ENCODE assay signal across 17 cellular contexts in genomic region chr5:69187342-69187741, GRCh38. TPM values are rescaled to one million over a fixed set of nuclear protein-coding genes. Genes with fewer than 3 reads are reported as not detected.
DNase-seq lines count a peak whose midpoint lies in the region; ATAC-seq and TF ChIP-seq lines count a peak whose summit lies in the region.
"Had no signal": no experiment of that assay in that cellular context is flagged by ENCODE, and none has a peak within 500 bp of the region (broad histone marks: within the 10 kb centered on the region; RNA-seq: fewer than 3 reads in every experiment).

No MANE protein-coding gene starts in this region.

- H3K4me3 ChIP-seq in GM23338 = no peak overlapping the region
- no peak overlapping the region for H3K4me3 ChIP-seq in naive thymus-derived CD4-positive, alpha-beta T cell (ENCODE audit: low read length)
- H3K4me3 ChIP-seq: BLaER1, GM23248 had no signal

- H3K9me3 Mint-ChIP-seq in activated CD8-positive, alpha-beta T cell treated with anti-CD3 and anti-CD28 coated beads, Interleukin-2, amount 10 ng/mL, durations not matched to agents 7 days and 5 days (ENCODE audit: insufficient read depth) = no peaks in the 10 kb centered on the region
- no peaks in the 10 kb centered on the region for H3K9me3 Mint-ChIP-seq in activated CD8-positive, alpha-beta T cell treated with anti-CD3 and anti-CD28 coated beads for 36 hours
- H3K9me3 Mint-ChIP-seq in GM23338 (no peaks in the 10 kb centered on the region; the same call in 2 of the 3 replicates), brain (no peaks in the 10 kb centered on the region), neural crest cell (no peaks in the 10 kb centered on the region)
- H3K9me3 Mint-ChIP-seq in naive thymus-derived CD4-positive, alpha-beta T cell = no peaks in the 10 kb centered on the region

- H3K79me2 ChIP-seq in GM23338 (replicated peaks; ENCODE audit: insufficient read depth) = peaks cover 11% of the 10 kb centered on the region; the same call in 1 of the 2 replicates

- DNase-seq in activated CD8-positive, alpha-beta T cell treated with anti-CD3 and anti-CD28 coated beads, Interleukin-2, amount 10 ng/mL, durations not matched to agents 7 days and 5 days = peak; percentile 5
- no peak for DNase-seq in activated CD8-positive, alpha-beta T cell treated with anti-CD3 and anti-CD28 coated beads for 36 hours
- no peak for DNase-seq in GM23338 (ENCODE audit: low spot score)
- no peak for DNase-seq in neural crest cell (ENCODE audit: low read depth, low spot score)
- DNase-seq in NCI-H2029 treated with DMSO at 0.1 percent for 48 hours (lab: John Stamatoyannopoulos, UW) = no peak
- DNase-seq in naive thymus-derived CD4-positive, alpha-beta T cell = no peak
- DNase-seq: GF-D8, GM23248, NCI-H1092 treated with DMSO at 0.1 percent for 48 hours, NCI-H1694, NCI-H2107, NCI-H226, NCI-H524 treated with DMSO at 0.1 percent for 48 hours, Right ventricle myocardium superior had no signal

- H3K9me3 ChIP-seq in naive thymus-derived CD4-positive, alpha-beta T cell (ENCODE audit: control insufficient read depth in 2 of 3, low read length in 3 of 3) = no peaks in the 10 kb centered on the region

- H4K20me1 ChIP-seq in GM23338 (replicated peaks; ENCODE audit: insufficient read depth) = no peaks in the 10 kb centered on the region
- H4K20me1 ChIP-seq: BLaER1 had no signal

- H3K27ac ChIP-seq in GM23338 (ENCODE audit: low read depth) = no peak overlapping the region
- H3K27ac ChIP-seq in naive thymus-derived CD4-positive, alpha-beta T cell (ENCODE audit: low read depth, low read length) = no peak overlapping the region
- H3K27ac ChIP-seq: BLaER1, GM23248 had no signal

- no peak overlapping the region for H3K4me2 ChIP-seq in GM23338
- H3K4me2 ChIP-seq: BLaER1 had no signal

- no peak for TF ChIP-seq CTCF in activated CD8-positive, alpha-beta T cell treated with anti-CD3 and anti-CD28 coated beads for 36 hours (IDR thresholded peaks at IDR 0.05)
- no peak for TF ChIP-seq CTCF in GM23338 (conservative IDR thresholded peaks at IDR 0.05; ENCODE audit: low read depth in 2 of 2)
- TF ChIP-seq CTCF in brain (conservative IDR thresholded peaks at IDR 0.05) = no peak
- no peak for TF ChIP-seq CTCF in neural crest cell (conservative IDR thresholded peaks at IDR 0.05)

- H3K4me3 Mint-ChIP-seq in activated CD8-positive, alpha-beta T cell treated with anti-CD3 and anti-CD28 coated beads, Interleukin-2, amount 10 ng/mL, durations not matched to agents 7 days and 5 days = no peak overlapping the region
- H3K4me3 Mint-ChIP-seq in activated CD8-positive, alpha-beta T cell treated with anti-CD3 and anti-CD28 coated beads for 36 hours = no peak overlapping the region
- H3K4me3 Mint-ChIP-seq in GM23338 (peak overlapping the region; percentile 26; the same call in 1 of the 3 replicates), brain (peak overlapping the region; percentile 65 to 98 (median 72)), neural crest cell (peak overlapping the region; percentile 56)
- H3K4me3 Mint-ChIP-seq in naive thymus-derived CD4-positive, alpha-beta T cell = peak overlapping the region in 3 of 10 donors; percentile 21 to 59 (median 42)

- no peak for ATAC-seq in activated CD8-positive, alpha-beta T cell treated with anti-CD3 and anti-CD28 coated beads, Interleukin-2, amount 10 ng/mL, durations not matched to agents 7 days and 5 days
- no peak for ATAC-seq in activated CD8-positive, alpha-beta T cell treated with anti-CD3 and anti-CD28 coated beads for 36 hours
- ATAC-seq in GM23338 (no peak), GM21526 (IDR thresholded peaks at IDR 0.05; ENCODE audit: low FRiP score, unreplicated experiment) (no peak)
- ATAC-seq in naive thymus-derived CD4-positive, alpha-beta T cell = no peak

- H2AFZ ChIP-seq in GM23338 = no peak overlapping the region
- H2AFZ ChIP-seq: GM23248 had no signal

- no peaks in the 10 kb centered on the region for H3K4me1 ChIP-seq in GM23338 (ENCODE audit: insufficient read depth)
- H3K4me1 ChIP-seq in naive thymus-derived CD4-positive, alpha-beta T cell (ENCODE audit: control insufficient read depth in 2 of 2, insufficient read depth in 2 of 2, low read length in 2 of 2) = peaks cover 9 to 11% of the 10 kb centered on the region in 2 donors

- peaks cover 4% of the 10 kb centered on the region for H3K36me3 Mint-ChIP-seq in activated CD8-positive, alpha-beta T cell treated with anti-CD3 and anti-CD28 coated beads, Interleukin-2, amount 10 ng/mL, durations not matched to agents 7 days and 5 days (ENCODE audit: low read depth)
- peaks cover 11% of the 10 kb centered on the region for H3K36me3 Mint-ChIP-seq in activated CD8-positive, alpha-beta T cell treated with anti-CD3 and anti-CD28 coated beads for 36 hours (ENCODE audit: low read depth)
- peaks cover 11% of the 10 kb centered on the region for H3K36me3 Mint-ChIP-seq in GM23338 (ENCODE audit: low read depth)
- no peaks in the 10 kb centered on the region for H3K36me3 Mint-ChIP-seq in brain
- no peaks in the 10 kb centered on the region for H3K36me3 Mint-ChIP-seq in neural crest cell (ENCODE audit: low read depth)
- H3K36me3 Mint-ChIP-seq in naive thymus-derived CD4-positive, alpha-beta T cell = peaks cover 0 to 4% (median 2%) of the 10 kb centered on the region in 5 donors

- peaks cover 17% of the 10 kb centered on the region for H3K4me1 Mint-ChIP-seq in activated CD8-positive, alpha-beta T cell treated with anti-CD3 and anti-CD28 coated beads, Interleukin-2, amount 10 ng/mL, durations not matched to agents 7 days and 5 days (ENCODE audit: low read depth)
- H3K4me1 Mint-ChIP-seq in activated CD8-positive, alpha-beta T cell treated with anti-CD3 and anti-CD28 coated beads for 36 hours (ENCODE audit: low read depth) = peaks cover 12% of the 10 kb centered on the region
- no peaks in the 10 kb centered on the region; the same call in 1 of the 3 replicates for H3K4me1 Mint-ChIP-seq in GM23338
- H3K4me1 Mint-ChIP-seq in brain = peaks cover 27% of the 10 kb centered on the region
- peaks cover 21% of the 10 kb centered on the region for H3K4me1 Mint-ChIP-seq in neural crest cell
- peaks cover 0 to 19% (median 16%) of the 10 kb centered on the region in 7 donors for H3K4me1 Mint-ChIP-seq in naive thymus-derived CD4-positive, alpha-beta T cell

- POLR2A ChIA-PET in activated CD8-positive, alpha-beta T cell treated with anti-CD3 and anti-CD28 coated beads, Interleukin-2, amount 10 ng/mL, durations not matched to agents 7 days and 5 days (lab: Charles Lee) = no interaction called here
- POLR2A ChIA-PET in activated CD8-positive, alpha-beta T cell treated with anti-CD3 and anti-CD28 coated beads for 36 hours (lab: Charles Lee) = interaction anchor here (0.6 kb wide), 1 partner anchor 576 kb away, joined by 3 read pairs; no protein-coding TSS in a partner anchor
- POLR2A ChIA-PET in naive thymus-derived CD4-positive, alpha-beta T cell (lab: Charles Lee) = no interaction called here

- H3K27me3 Mint-ChIP-seq in activated CD8-positive, alpha-beta T cell treated with anti-CD3 and anti-CD28 coated beads, Interleukin-2, amount 10 ng/mL, durations not matched to agents 7 days and 5 days (ENCODE audit: low read depth) = no peaks in the 10 kb centered on the region
- no peaks in the 10 kb centered on the region for H3K27me3 Mint-ChIP-seq in activated CD8-positive, alpha-beta T cell treated with anti-CD3 and anti-CD28 coated beads for 36 hours
- peaks cover 10% of the 10 kb centered on the region for H3K27me3 Mint-ChIP-seq in GM23338 (ENCODE audit: insufficient read depth, low read depth, poor library complexity)
- peaks cover 7% of the 10 kb centered on the region for H3K27me3 Mint-ChIP-seq in brain
- no peaks in the 10 kb centered on the region for H3K27me3 Mint-ChIP-seq in neural crest cell (ENCODE audit: low read depth)
- H3K27me3 Mint-ChIP-seq in naive thymus-derived CD4-positive, alpha-beta T cell = no peaks in the 10 kb centered on the region

- no peaks in the 10 kb centered on the region for H3K9me2 ChIP-seq in GM23338 (ENCODE audit: insufficient read depth)

- H3K27me3 ChIP-seq in GM23338 (ENCODE audit: insufficient read depth) = no peaks in the 10 kb centered on the region
- no peaks in the 10 kb centered on the region for H3K27me3 ChIP-seq in naive thymus-derived CD4-positive, alpha-beta T cell (ENCODE audit: control insufficient read depth in 2 of 2, insufficient read depth in 2 of 2, low read length in 2 of 2)
- H3K27me3 ChIP-seq: BLaER1 had no signal

- no peak overlapping the region for H3K27ac Mint-ChIP-seq in activated CD8-positive, alpha-beta T cell treated with anti-CD3 and anti-CD28 coated beads, Interleukin-2, amount 10 ng/mL, durations not matched to agents 7 days and 5 days
- no peak overlapping the region for H3K27ac Mint-ChIP-seq in activated CD8-positive, alpha-beta T cell treated with anti-CD3 and anti-CD28 coated beads for 36 hours
- no peak overlapping the region for H3K27ac Mint-ChIP-seq in GM23338
- peak overlapping the region in 1 of 5 experiments; percentile 41 for H3K27ac Mint-ChIP-seq in brain
- H3K27ac Mint-ChIP-seq in neural crest cell (ENCODE audit: unreplicated experiment) = no peak overlapping the region
- peak overlapping the region in 2 of 9 donors; percentile 10 to 65 for H3K27ac Mint-ChIP-seq in naive thymus-derived CD4-positive, alpha-beta T cell

- intact Hi-C loops in activated CD8-positive, alpha-beta T cell treated with anti-CD3 and anti-CD28 coated beads for 36 hours (cut with micrococcal nuclease) = no loop called here
- intact Hi-C loops in naive thymus-derived CD4-positive, alpha-beta T cell (cut with micrococcal nuclease) = no loop called here

- H3K36me3 ChIP-seq in GM23338 (ENCODE audit: insufficient read depth) = peaks cover 7% of the 10 kb centered on the region; the same call in 1 of the 2 replicates
- H3K36me3 ChIP-seq in naive thymus-derived CD4-positive, alpha-beta T cell (ENCODE audit: control insufficient read depth in 2 of 3, insufficient read depth in 3 of 3, low read length in 3 of 3) = peaks cover 0 to 4% (median 0%) of the 10 kb centered on the region in 3 experiments

- CTCF ChIA-PET in activated CD8-positive, alpha-beta T cell treated with anti-CD3 and anti-CD28 coated beads, Interleukin-2, amount 10 ng/mL, durations not matched to agents 7 days and 5 days (lab: Charles Lee) = no interaction called here
- CTCF ChIA-PET in activated CD8-positive, alpha-beta T cell treated with anti-CD3 and anti-CD28 coated beads for 36 hours (lab: Charles Lee) = no interaction called here
- CTCF ChIA-PET in naive thymus-derived CD4-positive, alpha-beta T cell (lab: Charles Lee) = no interaction called here

- no peaks in the 10 kb centered on the region for H3F3A ChIP-seq in GM23338 (replicated peaks; ENCODE audit: low read depth)

RNA-seq across cellular contexts. Expression of gene CENPH, which starts 2.0 kb away (rescaled TPM):
- 10 to 100 TPM; 48.5 to 50.1 TPM for total RNA-seq in activated CD8-positive, alpha-beta T cell treated with anti-CD3 and anti-CD28 coated beads, Interleukin-2, amount 10 ng/mL, durations not matched to agents 7 days and 5 days
- 10 to 100 TPM; 97.0 to 98.6 TPM for total RNA-seq in activated CD8-positive, alpha-beta T cell treated with anti-CD3 and anti-CD28 coated beads for 36 hours
- 95.1 and 99.4 TPM in 2 replicates for total RNA-seq in GM23338 (2014; rRNA removed; shearing (Covaris generic))
- 102 and 107 TPM in 2 replicates for polyA plus RNA-seq in GM23338 (2016; fragmentation: Nextera tagmentation; extraction: Ambion mirVana)
- 38.0 TPM for polyA plus RNA-seq in brain (ENCODE audit: insufficient read depth, low read depth, low replicate concordance)
- 56.1 and 59.8 TPM in 2 replicates for total RNA-seq in neural crest cell
- total RNA-seq in naive thymus-derived CD4-positive, alpha-beta T cell = 10 to 100 TPM in 1 of 5 experiments, 1 to 10 TPM in 4; 3.4 to 25.3 (median 8.2) TPM
- polyA plus RNA-seq in naive thymus-derived CD4-positive, alpha-beta T cell = 10 to 100 TPM in 1 of 2 donors, 1 to 10 TPM in 1; 7.4 to 10.5 TPM

RNA-seq across cellular contexts. Expression of gene CCNB1, which starts 20.4 kb away (rescaled TPM):
- total RNA-seq in activated CD8-positive, alpha-beta T cell treated with anti-CD3 and anti-CD28 coated beads, Interleukin-2, amount 10 ng/mL, durations not matched to agents 7 days and 5 days = 100 to 1,000 TPM; 205 to 218 TPM
- total RNA-seq in activated CD8-positive, alpha-beta T cell treated with anti-CD3 and anti-CD28 coated beads for 36 hours = 100 to 1,000 TPM; 167 to 175 TPM
- 273 and 276 TPM in 2 replicates for total RNA-seq in GM23338 (2014; rRNA removed; shearing (Covaris generic))
- polyA plus RNA-seq in GM23338 (2016; fragmentation: Nextera tagmentation; extraction: Ambion mirVana) = 400 and 411 TPM in 2 replicates
- polyA plus RNA-seq in brain (ENCODE audit: insufficient read depth, low read depth, low replicate concordance) = 96.9 TPM
- 252 and 262 TPM in 2 replicates for total RNA-seq in neural crest cell
- 100 to 1,000 TPM in 1 of 5 experiments, 1 to 10 TPM in 4; 1.3 to 110 (median 3.4) TPM for total RNA-seq in naive thymus-derived CD4-positive, alpha-beta T cell
- polyA plus RNA-seq in naive thymus-derived CD4-positive, alpha-beta T cell = 1 to 10 TPM; 2.6 to 4.7 TPM

RNA-seq across cellular contexts. Expression of gene CDK7, which starts 47.3 kb away (rescaled TPM):
- total RNA-seq in activated CD8-positive, alpha-beta T cell treated with anti-CD3 and anti-CD28 coated beads, Interleukin-2, amount 10 ng/mL, durations not matched to agents 7 days and 5 days = 10 to 100 TPM; 23.9 to 28.3 TPM
- total RNA-seq in activated CD8-positive, alpha-beta T cell treated with anti-CD3 and anti-CD28 coated beads for 36 hours = 10 to 100 TPM; 40.6 to 46.2 TPM
- 80.7 and 81.1 TPM in 2 replicates for total RNA-seq in GM23338 (2014; rRNA removed; shearing (Covaris generic))
- polyA plus RNA-seq in GM23338 (2016; fragmentation: Nextera tagmentation; extraction: Ambion mirVana) = 69.4 and 78.4 TPM in 2 replicates
- 11.5 TPM for polyA plus RNA-seq in brain (ENCODE audit: insufficient read depth, low read depth, low replicate concordance)
- 29.4 and 32.4 TPM in 2 replicates for total RNA-seq in neural crest cell
- total RNA-seq in naive thymus-derived CD4-positive, alpha-beta T cell = 10 to 100 TPM; 18.2 to 28.9 (median 21.8) TPM
- 10 to 100 TPM; 19.7 to 24.7 TPM for polyA plus RNA-seq in naive thymus-derived CD4-positive, alpha-beta T cell

Comparison
In these comparisons a context has a peak if more than half of its experiments do, and no peak if none do; other contexts are left out.
1. H3K4me3 Mint-ChIP-seq: peak in GM23338 (single experiment), brain (5 of 5) and neural crest cell (single experiment); none in activated CD8-positive, alpha-beta T cell treated with anti-CD3 and anti-CD28 coated beads, Interleukin-2, amount 10 ng/mL, durations not matched to agents 7 days and 5 days (single experiment) and activated CD8-positive, alpha-beta T cell treated with anti-CD3 and anti-CD28 coated beads for 36 hours (single experiment).